8 cellular contexts compared by ENCODE assay signal in genomic region chr7:129952653-129953560, GRCh38. TPM values are rescaled to one million over a fixed set of nuclear protein-coding genes. Genes with fewer than 3 reads are reported as not detected.
DNase-seq lines count a peak whose midpoint lies in the region; ATAC-seq and TF ChIP-seq lines count a peak whose summit lies in the region.

Gene UBE2H, minus strand, starts transcription at chr7:129952960. Its CDS starts 405 bp downstream, at chr7:129952555.

- CTCF ChIA-PET in activated naive CD4-positive, alpha-beta T cell treated with anti-CD3 and anti-CD28 coated beads for 36 hours (lab: Charles Lee) = interaction anchor here (0.6 kb wide), 1 partner anchor 894 kb away, joined by 4 read pairs; no protein-coding TSS in a partner anchor

- H3K27me3 Mint-ChIP-seq in activated naive CD4-positive, alpha-beta T cell treated with anti-CD3 and anti-CD28 coated beads for 36 hours (ENCODE audit: low read depth) = no peaks in the 10 kb centered on the region

- DNase-seq in HCEC 1CT = peak; percentile 85
- peak; percentile 83 for DNase-seq in MV-4-11 (lab: John Stamatoyannopoulos, UW)
- DNase-seq in SK-N-MC (ENCODE audit: low read depth, low spot score) = peak; percentile 60
- peak; percentile 91 for DNase-seq in activated naive CD4-positive, alpha-beta T cell treated with anti-CD3 and anti-CD28 coated beads for 36 hours
- peak; percentile 54 for DNase-seq in non-pigmented ciliary epithelial cell (ENCODE audit: low read depth)
- peak; percentile 45 to 96 (median 89) for DNase-seq in substantia nigra (lab: John Stamatoyannopoulos, UW)

- H3K36me3 ChIP-seq in ES-I3 (ENCODE audit: insufficient read depth, low read length) = no peaks in the 10 kb centered on the region
- 0 out of 2 replicates have a peak, but pooled peaks cover 3% of the 10 kb centered on the region for H3K36me3 ChIP-seq in SK-N-MC (ENCODE audit: insufficient read depth, low read length)
- no peaks in the 10 kb centered on the region for H3K36me3 ChIP-seq in gastroesophageal sphincter

- no peak for TF ChIP-seq EP300 in gastroesophageal sphincter (IDR thresholded peaks at IDR 0.05)

- peak within 1 kb of the TSS; percentile 96 for H3K27ac Mint-ChIP-seq in activated naive CD4-positive, alpha-beta T cell treated with anti-CD3 and anti-CD28 coated beads for 36 hours

- no peaks in the 10 kb centered on the region for H3K27me3 ChIP-seq in gastroesophageal sphincter

- H3K9ac ChIP-seq in ES-I3 (ENCODE audit: low read depth, low read length) = peak within 1 kb of the TSS; percentile 92
- peak within 1 kb of the TSS; percentile 86 for H3K9ac ChIP-seq in SK-N-MC (ENCODE audit: insufficient read length)

- H3K4me1 ChIP-seq in ES-I3 (ENCODE audit: insufficient read depth, low read length) = peaks cover 14% of the 10 kb centered on the region
- peaks cover 0 to 29% (median 12%) of the 10 kb centered on the region in 3 donors for H3K4me1 ChIP-seq in gastroesophageal sphincter

- intact Hi-C loops in activated naive CD4-positive, alpha-beta T cell treated with anti-CD3 and anti-CD28 coated beads for 36 hours (cut with micrococcal nuclease) = loop anchor here (1.0 to 10.0 kb wide), 7 partner anchors 117 to 1059 kb away; partner anchors contain the start of genes AHCYL2, CEP41 and KLHDC10

- peaks cover 4% of the 10 kb centered on the region for H3K4me1 Mint-ChIP-seq in activated naive CD4-positive, alpha-beta T cell treated with anti-CD3 and anti-CD28 coated beads for 36 hours (ENCODE audit: low read depth)

- 20 to 21% methylated on average over 2 to 14 of the region's 58 CpGs for WGBS in gastroesophageal sphincter (ENCODE audit: low coverage in 1 of 2), 2 donors

- H3K4me3 ChIP-seq in SK-N-MC = peak within 1 kb of the TSS; percentile 93
- H3K4me3 ChIP-seq in gastroesophageal sphincter = peak within 1 kb of the TSS; percentile 77 to 98

- no peaks in the 10 kb centered on the region for H3K9me3 Mint-ChIP-seq in activated naive CD4-positive, alpha-beta T cell treated with anti-CD3 and anti-CD28 coated beads for 36 hours

- H3K4me3 Mint-ChIP-seq in activated naive CD4-positive, alpha-beta T cell treated with anti-CD3 and anti-CD28 coated beads for 36 hours = peak within 1 kb of the TSS; percentile 99

- H3K27ac ChIP-seq in SK-N-MC = peak within 1 kb of the TSS; percentile 56; the same call in 1 of the 2 replicates
- peak within 1 kb of the TSS; percentile 90 to 100 (median 98) for H3K27ac ChIP-seq in gastroesophageal sphincter
- peak within 1 kb of the TSS; percentile 86 for H3K27ac ChIP-seq in substantia nigra (ENCODE audit: low read depth, low read length, poor library complexity, severe bottlenecking)

- ATAC-seq in gastroesophageal sphincter = peak; percentile 89

- H3K9me3 ChIP-seq in ES-I3 (ENCODE audit: control insufficient read depth, insufficient read depth, low read length) (no peaks in the 10 kb centered on the region), SK-N-MC (ENCODE audit: low read depth, low read length) (no peaks in the 10 kb centered on the region), gastroesophageal sphincter (no peaks in the 10 kb centered on the region)

- H3K36me3 Mint-ChIP-seq in activated naive CD4-positive, alpha-beta T cell treated with anti-CD3 and anti-CD28 coated beads for 36 hours (ENCODE audit: low read depth) = peaks cover 2% of the 10 kb centered on the region

- peak in 1 of 4 experiments; percentile 12 for TF ChIP-seq CTCF in gastroesophageal sphincter (IDR thresholded peaks at IDR 0.05)

- peak; percentile 88 to 92 for TF ChIP-seq POLR2A in gastroesophageal sphincter (IDR thresholded peaks at IDR 0.05)

RNA-seq across cellular contexts. Expression of gene UBE2H, which starts in this region (rescaled TPM):
- total RNA-seq in activated naive CD4-positive, alpha-beta T cell treated with anti-CD3 and anti-CD28 coated beads for 36 hours = 10 to 100 TPM; 33.4 to 37.6 TPM
- 10 to 100 TPM; 80.2 to 96.2 (median 85.0) TPM for total RNA-seq in gastroesophageal sphincter

Comparison
In these comparisons a context has a peak if more than half of its experiments do, and no peak if none do; other contexts are left out.
1. Peak in every context shown above with its lines: DNase-seq, ATAC-seq, H3K4me3 ChIP-seq and H3K27ac ChIP-seq.